Comparison of ENCODE assay signal across 1 cellular context in genomic region chr14:50116986-50117385, GRCh38.
TF ChIP-seq lines count a peak whose summit lies in the region.

No MANE protein-coding gene starts in this region.

TF ChIP-seq in HepG2, 621 proteins besides CTCF, POLR2A, EP300 and RAD21 (continued from another document):
- TF ChIP-seq ZNF407 (CRISPR knock-in tag; IDR thresholded peaks at IDR 0.05; ENCODE audit: not compliant biosample characterization): no peak
